In genomic region chr1:212284332-212284743, GRCh38 we compare ENCODE assay signal across 7 cellular contexts. TPM values are rescaled to one million over a fixed set of nuclear protein-coding genes. Genes with fewer than 3 reads are reported as not detected.
DNase-seq lines count a peak whose midpoint lies in the region; ATAC-seq and TF ChIP-seq lines count a peak whose summit lies in the region.

No MANE protein-coding gene starts in this region.

- H3K36me3 Mint-ChIP-seq in activated T-helper 1 cell treated with anti-CD3 and anti-CD28 coated beads, Interleukin-12 subunit alpha, Interleukin-12 subunit beta, Interleukin-2, Interleukin-4 antibody, amounts not matched to agents 30 ng/mL and 10 ng/mL and 1 ng/mL, durations not matched to agents 14 hours and 24 hours and 36 hours (ENCODE audit: low read depth), result peaks cover 8% of the 10 kb centered on the region
- H3K36me3 Mint-ChIP-seq in stimulated activated naive B cell treated with anti-CD40 and anti-IgM and Interleukin-4, amounts not matched to agents 10 μg/mL and 1 μg/mL and 100 μg/mL, for 72 hours, result peaks cover 1 to 6% of the 10 kb centered on the region in 2 donors

- H3K36me3 ChIP-seq in HUES6 (ENCODE audit: control insufficient read depth, insufficient read depth, low read length) (no peaks in the 10 kb centered on the region), iPS-18a (ENCODE audit: control insufficient read depth, low read depth, low read length) (no peaks in the 10 kb centered on the region)

- H3K27me3 Mint-ChIP-seq in activated T-helper 1 cell treated with anti-CD3 and anti-CD28 coated beads, Interleukin-12 subunit alpha, Interleukin-12 subunit beta, Interleukin-2, Interleukin-4 antibody, amounts not matched to agents 30 ng/mL and 10 ng/mL and 1 ng/mL, durations not matched to agents 14 hours and 24 hours and 36 hours (ENCODE audit: insufficient read depth), result peaks cover 5% of the 10 kb centered on the region
- H3K27me3 Mint-ChIP-seq in stimulated activated naive B cell treated with anti-CD40 and anti-IgM and Interleukin-4, amounts not matched to agents 10 μg/mL and 1 μg/mL and 100 μg/mL, for 72 hours, result no peaks in the 10 kb centered on the region

- H3K4me3 ChIP-seq in HUES6 (ENCODE audit: low read depth, low read length), result peak overlapping the region; percentile 90
- peak overlapping the region; percentile 94 for H3K4me3 ChIP-seq in iPS-18a (ENCODE audit: low read length)

- peak overlapping the region; percentile 91 for H3K4me3 Mint-ChIP-seq in activated T-helper 1 cell treated with anti-CD3 and anti-CD28 coated beads, Interleukin-12 subunit alpha, Interleukin-12 subunit beta, Interleukin-2, Interleukin-4 antibody, amounts not matched to agents 30 ng/mL and 10 ng/mL and 1 ng/mL, durations not matched to agents 14 hours and 24 hours and 36 hours
- H3K4me3 Mint-ChIP-seq in stimulated activated naive B cell treated with anti-CD40 and anti-IgM and Interleukin-4, amounts not matched to agents 10 μg/mL and 1 μg/mL and 100 μg/mL, for 72 hours, result peak overlapping the region; percentile 96 to 100

- H3K9me3 Mint-ChIP-seq in activated T-helper 1 cell treated with anti-CD3 and anti-CD28 coated beads, Interleukin-12 subunit alpha, Interleukin-12 subunit beta, Interleukin-2, Interleukin-4 antibody, amounts not matched to agents 30 ng/mL and 10 ng/mL and 1 ng/mL, durations not matched to agents 14 hours and 24 hours and 36 hours, result no peaks in the 10 kb centered on the region
- no peaks in the 10 kb centered on the region for H3K9me3 Mint-ChIP-seq in stimulated activated naive B cell treated with anti-CD40 and anti-IgM and Interleukin-4, amounts not matched to agents 10 μg/mL and 1 μg/mL and 100 μg/mL, for 72 hours

- no peaks in the 10 kb centered on the region for H3K27me3 ChIP-seq in HUES6 (ENCODE audit: control insufficient read depth, insufficient read depth, low read length)
- H3K27me3 ChIP-seq in iPS-18a (ENCODE audit: control insufficient read depth, insufficient read depth, low read length), result no peaks in the 10 kb centered on the region

- peaks cover 45% of the 10 kb centered on the region for H3K4me1 Mint-ChIP-seq in activated T-helper 1 cell treated with anti-CD3 and anti-CD28 coated beads, Interleukin-12 subunit alpha, Interleukin-12 subunit beta, Interleukin-2, Interleukin-4 antibody, amounts not matched to agents 30 ng/mL and 10 ng/mL and 1 ng/mL, durations not matched to agents 14 hours and 24 hours and 36 hours (ENCODE audit: low read depth)
- H3K4me1 Mint-ChIP-seq in stimulated activated naive B cell treated with anti-CD40 and anti-IgM and Interleukin-4, amounts not matched to agents 10 μg/mL and 1 μg/mL and 100 μg/mL, for 72 hours, result peaks cover 7 to 27% of the 10 kb centered on the region in 2 donors

- H3K9ac ChIP-seq in HUES6 (ENCODE audit: low read length), result peak overlapping the region; percentile 82
- peak overlapping the region; percentile 60 for H3K9ac ChIP-seq in iPS-18a (ENCODE audit: low read length)

- H3K27ac ChIP-seq in HUES6 (ENCODE audit: low read depth, low read length), result peak overlapping the region; percentile 15; the same call in 1 of the 2 replicates
- H3K27ac ChIP-seq in iPS-18a (ENCODE audit: low read length), result no peak overlapping the region

- no peaks in the 10 kb centered on the region for H3K9me3 ChIP-seq in HUES6 (ENCODE audit: control insufficient read depth, insufficient read depth, low read depth, low read length)
- no peaks in the 10 kb centered on the region for H3K9me3 ChIP-seq in iPS-18a (ENCODE audit: control insufficient read depth, low read depth, low read length)

- H3K27ac Mint-ChIP-seq in activated T-helper 1 cell treated with anti-CD3 and anti-CD28 coated beads, Interleukin-12 subunit alpha, Interleukin-12 subunit beta, Interleukin-2, Interleukin-4 antibody, amounts not matched to agents 30 ng/mL and 10 ng/mL and 1 ng/mL, durations not matched to agents 14 hours and 24 hours and 36 hours, result peak overlapping the region; percentile 99
- peak overlapping the region; percentile 99 for H3K27ac Mint-ChIP-seq in stimulated activated naive B cell treated with anti-CD40 and anti-IgM and Interleukin-4, amounts not matched to agents 10 μg/mL and 1 μg/mL and 100 μg/mL, for 72 hours

- DNase-seq in activated T-helper 1 cell treated with anti-CD3 and anti-CD28 coated beads, Interleukin-12 subunit alpha, Interleukin-12 subunit beta, Interleukin-2, Interleukin-4 antibody, amounts not matched to agents 30 ng/mL and 10 ng/mL and 1 ng/mL, durations not matched to agents 14 hours and 24 hours and 36 hours (ENCODE audit: low spot score), result no peak
- no peak for DNase-seq in stimulated activated naive B cell treated with anti-CD40 and anti-IgM and Interleukin-4, amounts not matched to agents 10 μg/mL and 1 μg/mL and 100 μg/mL, for 72 hours
- DNase-seq in kidney tubule cell (ENCODE audit: low spot score) (no peak), GM10266 (ENCODE audit: extremely low spot score) (no peak), COLO668 (lab: John Stamatoyannopoulos, UW; ENCODE audit: unreplicated experiment) (no peak)

- H3K4me1 ChIP-seq in HUES6 (ENCODE audit: control insufficient read depth, insufficient read depth, low read length) (peaks cover 10% of the 10 kb centered on the region; the same call in 1 of the 2 replicates), iPS-18a (ENCODE audit: control insufficient read depth, low read depth, low read length) (peaks cover 14% of the 10 kb centered on the region)

- intact Hi-C loops in activated T-helper 1 cell treated with anti-CD3 and anti-CD28 coated beads, Interleukin-12 subunit alpha, Interleukin-12 subunit beta, Interleukin-2, Interleukin-4 antibody, amounts not matched to agents 30 ng/mL and 10 ng/mL and 1 ng/mL, durations not matched to agents 14 hours and 24 hours and 36 hours (cut with micrococcal nuclease), result loop anchor here (2.0 to 10.0 kb wide), 5 partner anchors 18 to 610 kb away; partner anchors contain the start of genes ATF3 and NEK2

- ATAC-seq in stimulated activated naive B cell treated with anti-CD40 and anti-IgM and Interleukin-4, amounts not matched to agents 10 μg/mL and 1 μg/mL and 100 μg/mL, for 72 hours (replicated peaks), result no peak

- no peak for TF ChIP-seq CTCF in GM10266 (IDR thresholded peaks at IDR 0.05; ENCODE audit: control insufficient read depth, insufficient read depth, low read depth, missing control alignments)

RNA-seq across cellular contexts. Expression of gene PPP2R5A, which starts 0.9 kb away (rescaled TPM):
- total RNA-seq in activated T-helper 1 cell treated with anti-CD3 and anti-CD28 coated beads, Interleukin-12 subunit alpha, Interleukin-12 subunit beta, Interleukin-2, Interleukin-4 antibody, amounts not matched to agents 30 ng/mL and 10 ng/mL and 1 ng/mL, durations not matched to agents 14 hours and 24 hours and 36 hours, result 46.4 and 53.7 TPM in 2 replicates
